8 cellular contexts compared by ENCODE assay signal in genomic region chr19:39125554-39126311, GRCh38. TPM values are rescaled to one million over a fixed set of nuclear protein-coding genes. Genes with fewer than 3 reads are reported as not detected.
DNase-seq lines count a peak whose midpoint lies in the region; ATAC-seq and TF ChIP-seq lines count a peak whose summit lies in the region.

PAK4 (plus strand) TSS chr19:39125786; CDS start chr19:39169554, 43,768 bp downstream.

- peak within 1 kb of the TSS; percentile 72 for H3K9ac ChIP-seq in fibroblast of lung (ENCODE audit: insufficient read depth, low read length)

- TF ChIP-seq CTCF in RWPE2 (IDR thresholded peaks at IDR 0.05; ENCODE audit: poor library complexity, severe bottlenecking) = no peak
- TF ChIP-seq CTCF in fibroblast of lung (conservative IDR thresholded peaks at IDR 0.05 in 1 of 2, IDR thresholded peaks at IDR 0.05 in 1 of 2; ENCODE audit: low read depth in 1 of 2, low read length in 2 of 2) = no peak

- H2AFZ ChIP-seq in fibroblast of lung (ENCODE audit: low read length) = peak within 1 kb of the TSS; percentile 66

- H3K4me3 Mint-ChIP-seq in activated T-helper 2 cell treated with anti-CD3 and anti-CD28 coated beads, Interferon-gamma antibody, Interleukin-2, Interleukin-4, amounts not matched to agents 10 μg/mL and 5 μg/mL and 100 μg/mL, durations not matched to agents 14 hours and 24 hours and 36 hours (ENCODE audit: low read depth) = peak within 1 kb of the TSS; percentile 90
- peak within 1 kb of the TSS; percentile 93 to 99 (median 98) for H3K4me3 Mint-ChIP-seq in naive thymus-derived CD8-positive, alpha-beta T cell

- no peaks in the 10 kb centered on the region for H3K9me3 Mint-ChIP-seq in activated T-helper 2 cell treated with anti-CD3 and anti-CD28 coated beads, Interferon-gamma antibody, Interleukin-2, Interleukin-4, amounts not matched to agents 10 μg/mL and 5 μg/mL and 100 μg/mL, durations not matched to agents 14 hours and 24 hours and 36 hours
- no peaks in the 10 kb centered on the region for H3K9me3 Mint-ChIP-seq in naive thymus-derived CD8-positive, alpha-beta T cell

- DNase-seq in Daoy (ENCODE audit: low read depth) (peak; percentile 98), GOT3 (lab: John Stamatoyannopoulos, UW) (peak; percentile 86), LoVo (ENCODE audit: low spot score) (peak; percentile 97), RWPE2 (ENCODE audit: low spot score) (peak; percentile 97), fibroblast of lung (ENCODE audit: low read depth in 2 of 2) (peak; percentile 96)
- peak; percentile 95 for DNase-seq in activated T-helper 2 cell treated with anti-CD3 and anti-CD28 coated beads, Interferon-gamma antibody, Interleukin-2, Interleukin-4, amounts not matched to agents 10 μg/mL and 5 μg/mL and 100 μg/mL, durations not matched to agents 14 hours and 24 hours and 36 hours (ENCODE audit: low spot score)
- DNase-seq in naive thymus-derived CD8-positive, alpha-beta T cell = peak; percentile 88 to 97 (median 93)
- DNase-seq in stimulated activated naive CD4-positive, alpha-beta T cell (lab: John Stamatoyannopoulos, UW) = peak; percentile 85 to 94 (median 90)

- POLR2A ChIA-PET in naive thymus-derived CD8-positive, alpha-beta T cell (lab: Charles Lee) = interaction anchor here (0.5 to 1.0 kb wide), 7 partner anchors 24 to 342 kb away, joined by 3 to 5 read pairs (median 3); partner anchors contain the start of genes GMFG and RPS16

- intact Hi-C loops in activated T-helper 2 cell treated with anti-CD3 and anti-CD28 coated beads, Interferon-gamma antibody, Interleukin-2, Interleukin-4, amounts not matched to agents 10 μg/mL and 5 μg/mL and 100 μg/mL, durations not matched to agents 14 hours and 24 hours and 36 hours (cut with micrococcal nuclease) = loop anchor here (10.0 kb wide), 1 partner anchor 409 kb away; the partner anchor contains the start of gene EID2B

- no peaks in the 10 kb centered on the region for H3K9me3 ChIP-seq in RWPE2 (ENCODE audit: severe bottlenecking)
- H3K9me3 ChIP-seq in fibroblast of lung (ENCODE audit: control insufficient read depth, insufficient read depth, low read depth, low read length) = no peaks in the 10 kb centered on the region

- peaks cover 46% of the 10 kb centered on the region for H3K79me2 ChIP-seq in fibroblast of lung (ENCODE audit: control insufficient read depth, insufficient read depth, low read length)

- peaks cover 3% of the 10 kb centered on the region for H3K27me3 Mint-ChIP-seq in activated T-helper 2 cell treated with anti-CD3 and anti-CD28 coated beads, Interferon-gamma antibody, Interleukin-2, Interleukin-4, amounts not matched to agents 10 μg/mL and 5 μg/mL and 100 μg/mL, durations not matched to agents 14 hours and 24 hours and 36 hours (ENCODE audit: low read depth)
- peaks cover 0 to 3% (median 1%) of the 10 kb centered on the region in 5 donors for H3K27me3 Mint-ChIP-seq in naive thymus-derived CD8-positive, alpha-beta T cell

- H3K4me1 ChIP-seq in RWPE2 (ENCODE audit: insufficient read depth, poor library complexity, severe bottlenecking) (no peaks in the 10 kb centered on the region), fibroblast of lung (ENCODE audit: control insufficient read depth, extremely low read depth, insufficient read depth, low read length) (peaks cover 3% of the 10 kb centered on the region)

- no peaks in the 10 kb centered on the region for H3K36me3 Mint-ChIP-seq in activated T-helper 2 cell treated with anti-CD3 and anti-CD28 coated beads, Interferon-gamma antibody, Interleukin-2, Interleukin-4, amounts not matched to agents 10 μg/mL and 5 μg/mL and 100 μg/mL, durations not matched to agents 14 hours and 24 hours and 36 hours (ENCODE audit: low read depth)
- peaks cover 0 to 5% (median 0%) of the 10 kb centered on the region in 3 donors for H3K36me3 Mint-ChIP-seq in naive thymus-derived CD8-positive, alpha-beta T cell

- H3K27ac ChIP-seq in RWPE2 (ENCODE audit: poor library complexity, severe bottlenecking) (peak within 1 kb of the TSS; percentile 63), fibroblast of lung (ENCODE audit: insufficient read depth, low read length) (peak within 1 kb of the TSS; percentile 30)

- peak within 1 kb of the TSS; percentile 83 for H3K4me2 ChIP-seq in fibroblast of lung (ENCODE audit: extremely low read depth, insufficient read depth, low read length)

- peak within 1 kb of the TSS; percentile 76 for H3K4me3 ChIP-seq in RWPE2 (ENCODE audit: severe bottlenecking)
- H3K4me3 ChIP-seq in fibroblast of lung (replicated peaks in 1 of 4; ENCODE audit: control extremely low read depth in 1 of 4, insufficient read depth in 1 of 4, low read depth in 3 of 4, low read length in 4 of 4) = peak within 1 kb of the TSS; percentile 63 to 95 (median 78)

- ATAC-seq in RWPE2 (ENCODE audit: low read depth) = peak; percentile 95
- peak; percentile 94 to 96 for ATAC-seq in naive thymus-derived CD8-positive, alpha-beta T cell

- H3K4me1 Mint-ChIP-seq in activated T-helper 2 cell treated with anti-CD3 and anti-CD28 coated beads, Interferon-gamma antibody, Interleukin-2, Interleukin-4, amounts not matched to agents 10 μg/mL and 5 μg/mL and 100 μg/mL, durations not matched to agents 14 hours and 24 hours and 36 hours (ENCODE audit: low read depth) = peaks cover 28% of the 10 kb centered on the region
- peaks cover 25 to 66% (median 53%) of the 10 kb centered on the region in 4 donors for H3K4me1 Mint-ChIP-seq in naive thymus-derived CD8-positive, alpha-beta T cell

- H3K36me3 ChIP-seq in RWPE2 (ENCODE audit: low read depth) = no peaks in the 10 kb centered on the region
- H3K36me3 ChIP-seq in fibroblast of lung (ENCODE audit: control insufficient read depth, insufficient read depth, low read length) = no peaks in the 10 kb centered on the region

- no peaks in the 10 kb centered on the region for H3K27me3 ChIP-seq in RWPE2 (ENCODE audit: insufficient read depth, poor library complexity, severe bottlenecking)
- H3K27me3 ChIP-seq in fibroblast of lung (ENCODE audit: control insufficient read depth, insufficient read depth, low read length) = no peaks in the 10 kb centered on the region

- H4K20me1 ChIP-seq in fibroblast of lung (ENCODE audit: control insufficient read depth, extremely low read depth, insufficient read depth, low read length) = no peaks in the 10 kb centered on the region

- H3K27ac Mint-ChIP-seq in activated T-helper 2 cell treated with anti-CD3 and anti-CD28 coated beads, Interferon-gamma antibody, Interleukin-2, Interleukin-4, amounts not matched to agents 10 μg/mL and 5 μg/mL and 100 μg/mL, durations not matched to agents 14 hours and 24 hours and 36 hours = peak within 1 kb of the TSS; percentile 91
- H3K27ac Mint-ChIP-seq in naive thymus-derived CD8-positive, alpha-beta T cell = peak within 1 kb of the TSS; percentile 95 to 100 (median 98)

RNA-seq across cellular contexts. Expression of gene PAK4, which starts in this region (rescaled TPM):
- total RNA-seq in Daoy (2014; rRNA removed; shearing (Covaris generic)) = 4.2 and 9.8 TPM in 2 replicates
- 16.5 and 19.4 TPM in 2 replicates for total RNA-seq in activated T-helper 2 cell treated with anti-CD3 and anti-CD28 coated beads, Interferon-gamma antibody, Interleukin-2, Interleukin-4, amounts not matched to agents 10 μg/mL and 5 μg/mL and 100 μg/mL, durations not matched to agents 14 hours and 24 hours and 36 hours
- total RNA-seq in fibroblast of lung = 2.8 and 4.6 TPM in 2 replicates
- 8.4 and 17.7 TPM in 2 replicates for polyA plus RNA-seq in fibroblast of lung
- polyA plus RNA-seq in fibroblast of lung (2012) = 16.0 and 33.5 TPM in 2 replicates
- 50.7 and 112 TPM in 2 replicates for polyA minus RNA-seq in fibroblast of lung (ENCODE audit: low replicate concordance)
- total RNA-seq in naive thymus-derived CD8-positive, alpha-beta T cell = 10 to 100 TPM; 14.8 to 16.8 TPM
- polyA plus RNA-seq in naive thymus-derived CD8-positive, alpha-beta T cell = 1 to 10 TPM; 1.3 to 1.4 (median 1.3) TPM

Comparison
In these comparisons a context has a peak if more than half of its experiments do, and no peak if none do; other contexts are left out.
1. Peak in every context shown above with its lines: DNase-seq, ATAC-seq, H3K4me3 ChIP-seq and H3K27ac ChIP-seq.